Comparison of ENCODE assay signal across 9 cellular contexts in genomic region chr20:24470031-24470781, GRCh38. TPM values are rescaled to one million over a fixed set of nuclear protein-coding genes. Genes with fewer than 3 reads are reported as not detected.
DNase-seq lines count a peak whose midpoint lies in the region; ATAC-seq lines count a peak whose summit lies in the region.
"Had no signal": no experiment of that assay in that cellular context is flagged by ENCODE, and none has a peak within 500 bp of the region (broad histone marks: within the 10 kb centered on the region; RNA-seq: fewer than 3 reads in every experiment).

No MANE protein-coding gene starts in this region.

- H3K4me3 Mint-ChIP-seq in activated CD8-positive, alpha-beta T cell treated with anti-CD3 and anti-CD28 coated beads, Interleukin-2, amount 10 ng/mL, durations not matched to agents 7 days and 5 days, result peak overlapping the region; percentile 50

- peaks cover 15% of the 10 kb centered on the region for H3K27me3 ChIP-seq in rectal smooth muscle tissue (ENCODE audit: control insufficient read depth, insufficient read depth, low read length)

- no peak overlapping the region for H3K9ac ChIP-seq in rectal smooth muscle tissue (ENCODE audit: low read length)

- no peak for ATAC-seq in activated CD8-positive, alpha-beta T cell treated with anti-CD3 and anti-CD28 coated beads, Interleukin-2, amount 10 ng/mL, durations not matched to agents 7 days and 5 days
- ATAC-seq in GM19328 (IDR thresholded peaks at IDR 0.05; ENCODE audit: unreplicated experiment), result no peak

- peak; percentile 9 for DNase-seq in DMS114 treated with DMSO at 0.1 percent for 48 hours (lab: John Stamatoyannopoulos, UW; ENCODE audit: unreplicated experiment)
- no peak for DNase-seq in activated CD8-positive, alpha-beta T cell treated with anti-CD3 and anti-CD28 coated beads, Interleukin-2, amount 10 ng/mL, durations not matched to agents 7 days and 5 days
- DNase-seq in hippocampal formation (lab: John Stamatoyannopoulos, UW), result peak; percentile 40 to 74
- DNase-seq in NCI-H2196 (lab: John Stamatoyannopoulos, UW; ENCODE audit: unreplicated experiment), result no peak
- no peak for DNase-seq in HUDEP-2 (lab: John Stamatoyannopoulos, UW; ENCODE audit: unreplicated experiment in 76 of 76)
- DNase-seq in NCI-H1436 (lab: John Stamatoyannopoulos, UW), result no peak

- peaks cover 71% of the 10 kb centered on the region for H3K27me3 Mint-ChIP-seq in activated CD8-positive, alpha-beta T cell treated with anti-CD3 and anti-CD28 coated beads, Interleukin-2, amount 10 ng/mL, durations not matched to agents 7 days and 5 days (ENCODE audit: low read depth)

- H3K36me3 Mint-ChIP-seq in activated CD8-positive, alpha-beta T cell treated with anti-CD3 and anti-CD28 coated beads, Interleukin-2, amount 10 ng/mL, durations not matched to agents 7 days and 5 days (ENCODE audit: low read depth), result no peaks in the 10 kb centered on the region

- H3K27ac ChIP-seq in rectal smooth muscle tissue (ENCODE audit: low read depth, low read length), result no peak overlapping the region
- H3K27ac ChIP-seq: neutrophil had no signal

- CTCF ChIA-PET in activated CD8-positive, alpha-beta T cell treated with anti-CD3 and anti-CD28 coated beads, Interleukin-2, amount 10 ng/mL, durations not matched to agents 7 days and 5 days (lab: Charles Lee), result no interaction called here

- H3K27ac Mint-ChIP-seq in activated CD8-positive, alpha-beta T cell treated with anti-CD3 and anti-CD28 coated beads, Interleukin-2, amount 10 ng/mL, durations not matched to agents 7 days and 5 days, result no peak overlapping the region

- H3K9me3 Mint-ChIP-seq in activated CD8-positive, alpha-beta T cell treated with anti-CD3 and anti-CD28 coated beads, Interleukin-2, amount 10 ng/mL, durations not matched to agents 7 days and 5 days (ENCODE audit: insufficient read depth), result no peaks in the 10 kb centered on the region

- H3K4me1 ChIP-seq in rectal smooth muscle tissue (ENCODE audit: control insufficient read depth, insufficient read depth, low read length), result peaks cover 4% of the 10 kb centered on the region

- POLR2A ChIA-PET in activated CD8-positive, alpha-beta T cell treated with anti-CD3 and anti-CD28 coated beads, Interleukin-2, amount 10 ng/mL, durations not matched to agents 7 days and 5 days (lab: Charles Lee), result no interaction called here

- H3K4me3 ChIP-seq in rectal smooth muscle tissue (ENCODE audit: low read length), result peak overlapping the region; percentile 54

- no peaks in the 10 kb centered on the region for H3K36me3 ChIP-seq in rectal smooth muscle tissue (ENCODE audit: control insufficient read depth, insufficient read depth, low read length)
- H3K36me3 ChIP-seq: neutrophil had no signal

- peaks cover 17% of the 10 kb centered on the region for H3K4me1 Mint-ChIP-seq in activated CD8-positive, alpha-beta T cell treated with anti-CD3 and anti-CD28 coated beads, Interleukin-2, amount 10 ng/mL, durations not matched to agents 7 days and 5 days (ENCODE audit: low read depth)

RNA-seq across cellular contexts. Expression of gene SYNDIG1, which starts 0.8 kb away (rescaled TPM):
- not detected for total RNA-seq in activated CD8-positive, alpha-beta T cell treated with anti-CD3 and anti-CD28 coated beads, Interleukin-2, amount 10 ng/mL, durations not matched to agents 7 days and 5 days

Comparison
In these comparisons a context has a peak if more than half of its experiments do, and no peak if none do; other contexts are left out.
1. DNase-seq: peak in DMS114 treated with DMSO at 0.1 percent for 48 hours (single experiment) and hippocampal formation (2 of 2); none in activated CD8-positive, alpha-beta T cell treated with anti-CD3 and anti-CD28 coated beads, Interleukin-2, amount 10 ng/mL, durations not matched to agents 7 days and 5 days (single experiment), NCI-H2196 (single experiment), HUDEP-2 (0 of 76) and NCI-H1436 (single experiment).